13 cellular contexts compared by ENCODE assay signal in the genomic region with DNA sequence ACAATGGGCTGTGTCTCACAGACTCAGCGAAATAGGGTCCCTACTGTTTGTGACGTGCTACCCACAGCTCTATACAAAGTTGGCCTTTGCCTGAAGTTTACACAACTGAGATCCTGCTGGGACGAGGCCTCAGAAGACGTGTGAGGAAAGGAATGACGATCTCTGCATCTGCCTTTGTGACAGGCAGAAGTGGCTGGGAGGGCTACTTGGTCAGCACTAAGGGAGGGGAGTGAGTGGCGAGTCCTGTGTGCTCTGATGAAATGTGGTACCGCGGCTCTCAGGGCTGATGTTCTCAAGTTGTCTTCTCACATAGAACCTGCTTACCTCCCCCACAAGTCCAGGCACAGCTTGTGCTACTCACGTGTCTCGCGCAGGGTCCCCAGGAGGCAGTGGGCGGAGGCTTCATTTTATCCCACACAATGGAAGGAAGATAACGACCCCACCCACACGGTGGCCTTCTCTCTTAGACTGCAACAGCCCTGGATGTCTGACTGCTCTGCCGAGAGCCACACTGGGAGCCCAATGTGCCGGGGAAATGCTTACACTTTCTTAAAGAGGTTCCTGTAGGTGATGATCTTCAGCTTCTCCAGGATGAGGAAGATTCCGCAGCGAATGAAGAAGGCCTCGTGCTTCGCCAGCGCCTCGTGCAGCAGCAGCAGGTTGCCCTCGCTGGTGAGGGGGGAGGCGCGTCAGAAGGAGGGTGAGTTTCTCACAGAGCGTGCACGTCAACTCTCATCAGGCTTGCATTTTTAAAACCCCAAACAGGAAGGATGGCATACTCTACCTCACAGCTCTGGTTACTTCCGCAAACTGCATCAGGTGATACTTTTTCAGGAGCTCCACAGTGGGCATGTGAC. TPM values are rescaled to one million over a fixed set of nuclear protein-coding genes. Genes with fewer than 3 reads are reported as not detected.
DNase-seq lines count a peak whose midpoint lies in the region; ATAC-seq and TF ChIP-seq lines count a peak whose summit lies in the region.
"Had no signal": no experiment of that assay in that cellular context is flagged by ENCODE, and none has a peak within 500 bp of the region (broad histone marks: within the 10 kb centered on the region; RNA-seq: fewer than 3 reads in every experiment).

No MANE protein-coding gene starts in this region.

- TF ChIP-seq CTCF in astrocyte of the cerebellum (IDR thresholded peaks at IDR 0.05; ENCODE audit: low read depth, low read length, missing control alignments) (no peak), right atrium auricular region (IDR thresholded peaks at IDR 0.05) (no peak), esophagus squamous epithelium (IDR thresholded peaks at IDR 0.05) (no peak)

- H3K4me3 Mint-ChIP-seq in activated naive CD4-positive, alpha-beta T cell treated with anti-CD3 and anti-CD28 coated beads, Interleukin-2, amount 50 U/mL, for 24 hours, result no peak overlapping the region
- no peak overlapping the region for H3K4me3 Mint-ChIP-seq in stimulated activated effector memory CD8-positive, alpha-beta T cell treated with anti-CD3 and anti-CD28 coated beads, Interleukin-12 subunit alpha, Interleukin-12 subunit beta, amount 100 ng/mL, for 72 hours
- H3K4me3 Mint-ChIP-seq: naive B cell had no signal

- intact Hi-C loops in esophagus squamous epithelium (cut with DNase I), result no loop called here

- H3K9me3 Mint-ChIP-seq in activated naive CD4-positive, alpha-beta T cell treated with anti-CD3 and anti-CD28 coated beads, Interleukin-2, amount 50 U/mL, for 24 hours, result peaks cover 6% of the 10 kb centered on the region
- peaks cover 3% of the 10 kb centered on the region for H3K9me3 Mint-ChIP-seq in stimulated activated effector memory CD8-positive, alpha-beta T cell treated with anti-CD3 and anti-CD28 coated beads, Interleukin-12 subunit alpha, Interleukin-12 subunit beta, amount 100 ng/mL, for 72 hours
- H3K9me3 Mint-ChIP-seq: naive B cell had no signal

- peak overlapping the region; percentile 84 for H3K27ac Mint-ChIP-seq in activated naive CD4-positive, alpha-beta T cell treated with anti-CD3 and anti-CD28 coated beads, Interleukin-2, amount 50 U/mL, for 24 hours
- H3K27ac Mint-ChIP-seq in stimulated activated effector memory CD8-positive, alpha-beta T cell treated with anti-CD3 and anti-CD28 coated beads, Interleukin-12 subunit alpha, Interleukin-12 subunit beta, amount 100 ng/mL, for 72 hours, result peak overlapping the region; percentile 52

- H3K4me1 ChIP-seq in right atrium auricular region, result peaks cover 0 to 23% of the 10 kb centered on the region in 2 donors
- no peaks in the 10 kb centered on the region for H3K4me1 ChIP-seq in esophagus squamous epithelium
- H3K4me1 ChIP-seq: uterus had no signal

- WGBS in esophagus squamous epithelium, 2 donors, result 91 to 92% methylated on average over 16 to 23 of the region's 28 CpGs

- H3K4me3 ChIP-seq in astrocyte of the cerebellum (ENCODE audit: low read depth, low read length), result no peak overlapping the region
- H3K4me3 ChIP-seq in right atrium auricular region, result no peak overlapping the region
- H3K4me3 ChIP-seq in esophagus squamous epithelium, result no peak overlapping the region
- H3K4me3 ChIP-seq: uterus had no signal

- H3K36me3 ChIP-seq in right atrium auricular region (peaks cover 73% of the 10 kb centered on the region), esophagus squamous epithelium (peaks cover 8 to 100% (median 50%) of the 10 kb centered on the region in 3 donors)
- H3K36me3 ChIP-seq: uterus had no signal

- H3K27me3 ChIP-seq in right atrium auricular region (no peaks in the 10 kb centered on the region), esophagus squamous epithelium (no peaks in the 10 kb centered on the region)
- H3K27me3 ChIP-seq: uterus had no signal

- in situ Hi-C loops in astrocyte of the cerebellum (cut with HindIII; ENCODE audit: low sequenced_read_pairs), result no loop called here

- H3K36me3 Mint-ChIP-seq in activated naive CD4-positive, alpha-beta T cell treated with anti-CD3 and anti-CD28 coated beads, Interleukin-2, amount 50 U/mL, for 24 hours, result peaks cover 33% of the 10 kb centered on the region
- peaks cover 96% of the 10 kb centered on the region for H3K36me3 Mint-ChIP-seq in stimulated activated effector memory CD8-positive, alpha-beta T cell treated with anti-CD3 and anti-CD28 coated beads, Interleukin-12 subunit alpha, Interleukin-12 subunit beta, amount 100 ng/mL, for 72 hours

- peaks cover 57% of the 10 kb centered on the region for H3K4me1 Mint-ChIP-seq in activated naive CD4-positive, alpha-beta T cell treated with anti-CD3 and anti-CD28 coated beads, Interleukin-2, amount 50 U/mL, for 24 hours
- peaks cover 60% of the 10 kb centered on the region for H3K4me1 Mint-ChIP-seq in stimulated activated effector memory CD8-positive, alpha-beta T cell treated with anti-CD3 and anti-CD28 coated beads, Interleukin-12 subunit alpha, Interleukin-12 subunit beta, amount 100 ng/mL, for 72 hours

- H3K9me3 ChIP-seq in right atrium auricular region, result no peaks in the 10 kb centered on the region
- H3K9me3 ChIP-seq in esophagus squamous epithelium, result no peaks in the 10 kb centered on the region
- H3K9me3 ChIP-seq: uterus had no signal

- ATAC-seq in stimulated activated effector memory CD8-positive, alpha-beta T cell treated with anti-CD3 and anti-CD28 coated beads, Interleukin-12 subunit alpha, Interleukin-12 subunit beta, amount 100 ng/mL, for 72 hours, result no peak

- no peak for TF ChIP-seq POLR2A in esophagus squamous epithelium (IDR thresholded peaks at IDR 0.05)

- DNase-seq in activated naive CD4-positive, alpha-beta T cell treated with anti-CD3 and anti-CD28 coated beads, Interleukin-2, amount 50 U/mL, for 16 hours, result no peak
- DNase-seq in astrocyte of the cerebellum (ENCODE audit: low read depth), result peak; percentile 54
- no peak for DNase-seq in right atrium auricular region (ENCODE audit: low spot score)
- no peak for DNase-seq in stimulated activated effector memory CD8-positive, alpha-beta T cell treated with anti-CD3 and anti-CD28 coated beads, Interleukin-12 subunit alpha, Interleukin-12 subunit beta, amount 100 ng/mL, for 72 hours (ENCODE audit: low spot score in 2 of 2)
- DNase-seq in esophagus squamous epithelium (lab: John Stamatoyannopoulos, UW), result no peak
- no peak for DNase-seq in H4 (ENCODE audit: low spot score)
- no peak for DNase-seq in middle frontal gyrus (ENCODE audit: extremely low spot score, low spot score)
- DNase-seq: naive B cell, NCI-H774, small intestine, uterus had no signal

- H3K27me3 Mint-ChIP-seq in activated naive CD4-positive, alpha-beta T cell treated with anti-CD3 and anti-CD28 coated beads, Interleukin-2, amount 50 U/mL, for 24 hours, result no peaks in the 10 kb centered on the region
- H3K27me3 Mint-ChIP-seq: naive B cell had no signal

- peak overlapping the region; percentile 45 to 55 for H3K27ac ChIP-seq in right atrium auricular region
- H3K27ac ChIP-seq in esophagus squamous epithelium, result no peak overlapping the region
- H3K27ac ChIP-seq: epithelial cell of prostate, uterus had no signal

RNA-seq across cellular contexts. Expression of gene PROZ, which starts 21.2 kb away (rescaled TPM):
- not detected for total RNA-seq in right atrium auricular region
- not detected for total RNA-seq in esophagus squamous epithelium
- total RNA-seq in H4 (2014; rRNA removed; shearing (Covaris generic)), result not detected in 2 replicates
- total RNA-seq: uterus had no signal

RNA-seq across cellular contexts. Expression of gene PCID2, which starts 28.9 kb away (rescaled TPM):
- total RNA-seq in right atrium auricular region (10 to 100 TPM; 34.8 to 44.4 TPM), esophagus squamous epithelium (10 to 100 TPM; 21.0 to 47.9 (median 33.6) TPM)
- 62.4 and 68.1 TPM in 2 replicates for total RNA-seq in H4 (2014; rRNA removed; shearing (Covaris generic))

RNA-seq across cellular contexts. Expression of gene CUL4A, which starts 29.8 kb away (rescaled TPM):
- 100 to 1,000 TPM in 1 of 2 donors, 10 to 100 TPM in 1; 76.5 to 435 TPM for total RNA-seq in right atrium auricular region
- 100 to 1,000 TPM in 1 of 4 donors, 10 to 100 TPM in 3; 55.8 to 110 (median 76.8) TPM for total RNA-seq in esophagus squamous epithelium
- total RNA-seq in H4 (2014; rRNA removed; shearing (Covaris generic)), result 61.0 and 62.3 TPM in 2 replicates

RNA-seq across cellular contexts. Expression of gene F10, which starts 57.0 kb away (rescaled TPM):
- 10 to 100 TPM; 21.9 to 27.5 TPM for total RNA-seq in right atrium auricular region
- total RNA-seq in esophagus squamous epithelium, result 10 to 100 TPM in 1 of 4 donors, 1 to 10 TPM in 2, under 1 TPM in 1; 0.61 to 21.6 (median 4.5) TPM
- not detected in 2 replicates for total RNA-seq in H4 (2014; rRNA removed; shearing (Covaris generic))

Comparison
In these comparisons a context has a peak if more than half of its experiments do, and no peak if none do; other contexts are left out.
1. H3K27ac ChIP-seq: peak in right atrium auricular region (2 of 2); none in esophagus squamous epithelium (0 of 4).